17 cellular contexts compared by ENCODE assay signal in genomic region chr22:37235897-37236607, GRCh38. TPM values are rescaled to one million over a fixed set of nuclear protein-coding genes. Genes with fewer than 3 reads are reported as not detected.
DNase-seq lines count a peak whose midpoint lies in the region; ATAC-seq and TF ChIP-seq lines count a peak whose summit lies in the region.
"Had no signal": no experiment of that assay in that cellular context is flagged by ENCODE, and none has a peak within 500 bp of the region (broad histone marks: within the 10 kb centered on the region; RNA-seq: fewer than 3 reads in every experiment).

No MANE protein-coding gene starts in this region.

- H4K20me1 ChIP-seq in neural progenitor cell (ENCODE audit: low read depth) = no peaks in the 10 kb centered on the region

- no peak for ATAC-seq in CD8-positive, alpha-beta T cell
- no peak for ATAC-seq in HG03457 (IDR thresholded peaks at IDR 0.05; ENCODE audit: unreplicated experiment)

- no peaks in the 10 kb centered on the region for H3F3A ChIP-seq in neural progenitor cell (ENCODE audit: low read depth)

- H3K9ac ChIP-seq in neural progenitor cell = no peak overlapping the region

- peaks cover 100% of the 10 kb centered on the region for H3K4me1 ChIP-seq in CD8-positive, alpha-beta T cell (ENCODE audit: insufficient read depth, low read length)
- no peaks in the 10 kb centered on the region for H3K4me1 ChIP-seq in neural progenitor cell

- intact Hi-C loops in CD8-positive, alpha-beta T cell (cut with DNase I, micrococcal nuclease) = loop anchor here in 1 of 2 experiments (10.0 kb wide), 1 partner anchor 851 kb away; the partner anchor contains the start of gene MYH9
- intact Hi-C loops in activated T-helper 2 cell treated with anti-CD3 and anti-CD28 coated beads, Interferon-gamma antibody, Interleukin-2, Interleukin-4, amounts not matched to agents 10 μg/mL and 5 μg/mL and 100 μg/mL, durations not matched to agents 14 hours and 24 hours and 36 hours (cut with micrococcal nuclease) = loop anchor here (10.0 kb wide), 1 partner anchor 369 kb away; the partner anchor contains the start of gene GGA1

- DNase-seq in CD8-positive, alpha-beta T cell = peak in 1 of 7 experiments; percentile 47
- DNase-seq in activated T-helper 2 cell treated with anti-CD3 and anti-CD28 coated beads, Interferon-gamma antibody, Interleukin-2, Interleukin-4, amounts not matched to agents 10 μg/mL and 5 μg/mL and 100 μg/mL, durations not matched to agents 14 hours and 24 hours and 36 hours (ENCODE audit: low spot score) = no peak
- DNase-seq in neural progenitor cell (ENCODE audit: low spot score) = no peak
- no peak for DNase-seq in NOMO-1 (lab: John Stamatoyannopoulos, UW; ENCODE audit: unreplicated experiment in 2 of 2)
- DNase-seq in WERI-Rb-1 = no peak
- no peak for DNase-seq in GM10266 (ENCODE audit: extremely low spot score)
- DNase-seq: esophagus squamous epithelium; HCEC 1CT; hippocampal formation; MG63; NK-92 treated with Interleukin-12 subunit alpha and Interleukin-12 subunit beta, amount 100 ng/mL, for 24 hours had no signal

- no peak overlapping the region for H3K4me2 ChIP-seq in neural progenitor cell
- H3K4me2 ChIP-seq: smooth muscle cell had no signal

- H3K27me3 Mint-ChIP-seq in CD8-positive, alpha-beta T cell (ENCODE audit: low read depth) = no peaks in the 10 kb centered on the region
- H3K27me3 Mint-ChIP-seq in IgD-negative memory B cell (no peaks in the 10 kb centered on the region), neural progenitor cell (ENCODE audit: insufficient read depth, low read depth) (peaks cover 11% of the 10 kb centered on the region)
- no peaks in the 10 kb centered on the region for H3K27me3 Mint-ChIP-seq in activated T-helper 2 cell treated with anti-CD3 and anti-CD28 coated beads, Interferon-gamma antibody, Interleukin-2, Interleukin-4, amounts not matched to agents 10 μg/mL and 5 μg/mL and 100 μg/mL, durations not matched to agents 14 hours and 24 hours and 36 hours (ENCODE audit: low read depth)

- H3K36me3 ChIP-seq in CD8-positive, alpha-beta T cell (ENCODE audit: insufficient read depth, low read length) = peaks cover 55% of the 10 kb centered on the region
- no peaks in the 10 kb centered on the region for H3K36me3 ChIP-seq in neural progenitor cell
- no peaks in the 10 kb centered on the region for H3K36me3 ChIP-seq in WERI-Rb-1
- H3K36me3 ChIP-seq: esophagus squamous epithelium, MG63, SJSA1 had no signal

- H2AFZ ChIP-seq in neural progenitor cell (replicated peaks) = no peak overlapping the region

- H3K27me3 ChIP-seq in CD8-positive, alpha-beta T cell (ENCODE audit: insufficient read depth, low read length) = no peaks in the 10 kb centered on the region
- H3K27me3 ChIP-seq in neural progenitor cell = no peaks in the 10 kb centered on the region
- H3K27me3 ChIP-seq in WERI-Rb-1 (ENCODE audit: insufficient read depth, low read depth, severe bottlenecking) = no peaks in the 10 kb centered on the region
- H3K27me3 ChIP-seq: MG63, SJSA1 had no signal

- peak overlapping the region; percentile 35 for H3K27ac ChIP-seq in CD8-positive, alpha-beta T cell (ENCODE audit: low read depth, low read length)
- H3K27ac ChIP-seq in neural progenitor cell (no peak overlapping the region), WERI-Rb-1 (no peak overlapping the region)
- H3K27ac ChIP-seq: esophagus squamous epithelium, SJSA1, VCaP had no signal

- POLR2A ChIA-PET in CD8-positive, alpha-beta T cell (lab: Charles Lee) = interaction anchor here (0.6 to 5.1 kb wide), 2 partner anchors 33 to 37 kb away, joined by 3 to 32 read pairs; no protein-coding TSS in a partner anchor

- H3K4me3 ChIP-seq in CD8-positive, alpha-beta T cell (ENCODE audit: low read depth, low read length) = no peak overlapping the region
- H3K4me3 ChIP-seq in neural progenitor cell (no peak overlapping the region), WERI-Rb-1 (ENCODE audit: low read depth, low read length) (no peak overlapping the region)
- H3K4me3 ChIP-seq: esophagus squamous epithelium, MG63, SJSA1, smooth muscle cell had no signal

- TF ChIP-seq CTCF in CD8-positive, alpha-beta T cell (IDR thresholded peaks at IDR 0.05) = no peak
- TF ChIP-seq CTCF in neural progenitor cell (IDR thresholded peaks at IDR 0.05) (no peak), WERI-Rb-1 (IDR thresholded peaks at IDR 0.05; ENCODE audit: low read depth, low read length) (no peak), GM10266 (IDR thresholded peaks at IDR 0.05; ENCODE audit: control insufficient read depth, insufficient read depth, low read depth, missing control alignments) (no peak)

- H3K9me3 Mint-ChIP-seq in CD8-positive, alpha-beta T cell = no peaks in the 10 kb centered on the region
- H3K9me3 Mint-ChIP-seq in IgD-negative memory B cell (no peaks in the 10 kb centered on the region), neural progenitor cell (no peaks in the 10 kb centered on the region)
- no peaks in the 10 kb centered on the region for H3K9me3 Mint-ChIP-seq in activated T-helper 2 cell treated with anti-CD3 and anti-CD28 coated beads, Interferon-gamma antibody, Interleukin-2, Interleukin-4, amounts not matched to agents 10 μg/mL and 5 μg/mL and 100 μg/mL, durations not matched to agents 14 hours and 24 hours and 36 hours

- CTCF ChIA-PET in CD8-positive, alpha-beta T cell (lab: Charles Lee) = interaction anchor here (0.6 to 18.0 kb wide), 2 partner anchors 28 to 193 kb away, joined by 3 to 401 read pairs; no protein-coding TSS in a partner anchor

- no peaks in the 10 kb centered on the region for H3K9me3 ChIP-seq in CD8-positive, alpha-beta T cell (ENCODE audit: low read length)
- H3K9me3 ChIP-seq in neural progenitor cell (ENCODE audit: low read depth) (no peaks in the 10 kb centered on the region), WERI-Rb-1 (ENCODE audit: severe bottlenecking) (no peaks in the 10 kb centered on the region)
- H3K9me3 ChIP-seq: esophagus squamous epithelium, MG63, SJSA1 had no signal

- H3K4me1 Mint-ChIP-seq in CD8-positive, alpha-beta T cell (ENCODE audit: low read depth) = peaks cover 98% of the 10 kb centered on the region
- H3K4me1 Mint-ChIP-seq in IgD-negative memory B cell = peaks cover 30 to 85% (median 77%) of the 10 kb centered on the region in 3 donors
- H3K4me1 Mint-ChIP-seq in activated T-helper 2 cell treated with anti-CD3 and anti-CD28 coated beads, Interferon-gamma antibody, Interleukin-2, Interleukin-4, amounts not matched to agents 10 μg/mL and 5 μg/mL and 100 μg/mL, durations not matched to agents 14 hours and 24 hours and 36 hours (ENCODE audit: low read depth) = peaks cover 91% of the 10 kb centered on the region
- peaks cover 14% of the 10 kb centered on the region for H3K4me1 Mint-ChIP-seq in neural progenitor cell

- H3K79me2 ChIP-seq in neural progenitor cell (ENCODE audit: low read depth) = no peaks in the 10 kb centered on the region

- peaks cover 92% of the 10 kb centered on the region for H3K36me3 Mint-ChIP-seq in CD8-positive, alpha-beta T cell
- H3K36me3 Mint-ChIP-seq in IgD-negative memory B cell (peaks cover 9% of the 10 kb centered on the region), neural progenitor cell (no peaks in the 10 kb centered on the region)
- H3K36me3 Mint-ChIP-seq in activated T-helper 2 cell treated with anti-CD3 and anti-CD28 coated beads, Interferon-gamma antibody, Interleukin-2, Interleukin-4, amounts not matched to agents 10 μg/mL and 5 μg/mL and 100 μg/mL, durations not matched to agents 14 hours and 24 hours and 36 hours (ENCODE audit: low read depth) = peaks cover 96% of the 10 kb centered on the region

- peak overlapping the region; percentile 70 for H3K4me3 Mint-ChIP-seq in CD8-positive, alpha-beta T cell
- H3K4me3 Mint-ChIP-seq in IgD-negative memory B cell (peak overlapping the region; percentile 68 to 91 (median 80)), neural progenitor cell (no peak overlapping the region)
- peak overlapping the region; percentile 72 for H3K4me3 Mint-ChIP-seq in activated T-helper 2 cell treated with anti-CD3 and anti-CD28 coated beads, Interferon-gamma antibody, Interleukin-2, Interleukin-4, amounts not matched to agents 10 μg/mL and 5 μg/mL and 100 μg/mL, durations not matched to agents 14 hours and 24 hours and 36 hours (ENCODE audit: low read depth)

- peak overlapping the region; percentile 100 for H3K27ac Mint-ChIP-seq in CD8-positive, alpha-beta T cell
- H3K27ac Mint-ChIP-seq in IgD-negative memory B cell = peak overlapping the region; percentile 53 to 94 (median 92)
- H3K27ac Mint-ChIP-seq in activated T-helper 2 cell treated with anti-CD3 and anti-CD28 coated beads, Interferon-gamma antibody, Interleukin-2, Interleukin-4, amounts not matched to agents 10 μg/mL and 5 μg/mL and 100 μg/mL, durations not matched to agents 14 hours and 24 hours and 36 hours = peak overlapping the region; percentile 88
- H3K27ac Mint-ChIP-seq in neural progenitor cell = peak overlapping the region; percentile 42

RNA-seq across cellular contexts. Expression of gene RAC2, which starts 8.0 kb away (rescaled TPM):
- total RNA-seq in CD8-positive, alpha-beta T cell = 100 to 1,000 TPM; 152 to 159 TPM
- 1,067 TPM for polyA plus RNA-seq in IgD-negative memory B cell
- total RNA-seq in activated T-helper 2 cell treated with anti-CD3 and anti-CD28 coated beads, Interferon-gamma antibody, Interleukin-2, Interleukin-4, amounts not matched to agents 10 μg/mL and 5 μg/mL and 100 μg/mL, durations not matched to agents 14 hours and 24 hours and 36 hours = 499 and 506 TPM in 2 replicates
- 1.7 and 2.1 TPM in 2 replicates for total RNA-seq in neural progenitor cell (ENCODE audit: low replicate concordance)

RNA-seq across cellular contexts. Expression of gene SSTR3, which starts 23.8 kb away (rescaled TPM):
- total RNA-seq in CD8-positive, alpha-beta T cell = 1 to 10 TPM; 2.6 to 3.1 TPM
- 0.95 TPM for polyA plus RNA-seq in IgD-negative memory B cell
- 0.64 and 0.75 TPM in 2 replicates for total RNA-seq in activated T-helper 2 cell treated with anti-CD3 and anti-CD28 coated beads, Interferon-gamma antibody, Interleukin-2, Interleukin-4, amounts not matched to agents 10 μg/mL and 5 μg/mL and 100 μg/mL, durations not matched to agents 14 hours and 24 hours and 36 hours
- total RNA-seq in neural progenitor cell (ENCODE audit: low replicate concordance) = 0.19 and 0.53 TPM in 2 replicates
- total RNA-seq: esophagus squamous epithelium, SJSA1, smooth muscle cell had no signal
- polyA plus RNA-seq: liver, smooth muscle cell had no signal

RNA-seq across cellular contexts. Expression of gene CYTH4, which starts 46.3 kb away (rescaled TPM):
- 100 to 1,000 TPM; 129 to 143 TPM for total RNA-seq in CD8-positive, alpha-beta T cell
- polyA plus RNA-seq in IgD-negative memory B cell = 70.8 TPM
- total RNA-seq in activated T-helper 2 cell treated with anti-CD3 and anti-CD28 coated beads, Interferon-gamma antibody, Interleukin-2, Interleukin-4, amounts not matched to agents 10 μg/mL and 5 μg/mL and 100 μg/mL, durations not matched to agents 14 hours and 24 hours and 36 hours = 45.9 and 49.8 TPM in 2 replicates
- total RNA-seq in neural progenitor cell (ENCODE audit: low replicate concordance) = not detected in 2 replicates
- total RNA-seq: smooth muscle cell had no signal
- polyA plus RNA-seq: smooth muscle cell had no signal

RNA-seq across cellular contexts. Expression of gene C1QTNF6, which starts 48.0 kb away (rescaled TPM):
- 10 to 100 TPM; 12.0 to 12.9 TPM for total RNA-seq in CD8-positive, alpha-beta T cell
- 1.0 TPM for polyA plus RNA-seq in IgD-negative memory B cell
- total RNA-seq in activated T-helper 2 cell treated with anti-CD3 and anti-CD28 coated beads, Interferon-gamma antibody, Interleukin-2, Interleukin-4, amounts not matched to agents 10 μg/mL and 5 μg/mL and 100 μg/mL, durations not matched to agents 14 hours and 24 hours and 36 hours = 7.5 and 7.7 TPM in 2 replicates
- total RNA-seq in neural progenitor cell (ENCODE audit: low replicate concordance) = 7.2 and 12.2 TPM in 2 replicates

Comparison
In these comparisons a context has a peak if more than half of its experiments do, and no peak if none do; other contexts are left out.
1. H3K27ac Mint-ChIP-seq: peak in every context shown above with its lines; median percentile 100 in CD8-positive, alpha-beta T cell; 92 in IgD-negative memory B cell; 88 in activated T-helper 2 cell treated with anti-CD3 and anti-CD28 coated beads, Interferon-gamma antibody, Interleukin-2, Interleukin-4, amounts not matched to agents 10 μg/mL and 5 μg/mL and 100 μg/mL, durations not matched to agents 14 hours and 24 hours and 36 hours; 42 in neural progenitor cell.
2. RNA of gene RAC2, which starts 8.0 kb away (total RNA-seq): 499 to 506 TPM in activated T-helper 2 cell treated with anti-CD3 and anti-CD28 coated beads, Interferon-gamma antibody, Interleukin-2, Interleukin-4, amounts not matched to agents 10 μg/mL and 5 μg/mL and 100 μg/mL, durations not matched to agents 14 hours and 24 hours and 36 hours and 152 to 159 TPM in CD8-positive, alpha-beta T cell; 1.7 to 2.1 TPM in neural progenitor cell; every median in the first group is over 10 times any median in the second.
3. RNA of gene CYTH4, which starts 46.3 kb away (total RNA-seq): 129 to 143 TPM in CD8-positive, alpha-beta T cell and 45.9 to 49.8 TPM in activated T-helper 2 cell treated with anti-CD3 and anti-CD28 coated beads, Interferon-gamma antibody, Interleukin-2, Interleukin-4, amounts not matched to agents 10 μg/mL and 5 μg/mL and 100 μg/mL, durations not matched to agents 14 hours and 24 hours and 36 hours; not detected in neural progenitor cell; every median in the first group is over 10 times any median in the second.